22 cellular contexts compared by ENCODE assay signal in genomic region chr12:132783917-132784531, GRCh38. TPM values are rescaled to one million over a fixed set of nuclear protein-coding genes. Genes with fewer than 3 reads are reported as not detected.
DNase-seq lines count a peak whose midpoint lies in the region; ATAC-seq and TF ChIP-seq lines count a peak whose summit lies in the region.
"Had no signal": no experiment of that assay in that cellular context is flagged by ENCODE, and none has a peak within 500 bp of the region (broad histone marks: within the 10 kb centered on the region; RNA-seq: fewer than 3 reads in every experiment).

No MANE protein-coding gene starts in this region.

- no peak overlapping the region for H3K14ac ChIP-seq in IMR-90 (replicated peaks; ENCODE audit: low read depth, low read length)

- H2BK20ac ChIP-seq in IMR-90 (ENCODE audit: low read depth, low read length), result no peak overlapping the region

- H4K5ac ChIP-seq in IMR-90 (ENCODE audit: low read depth, low read length), result no peak overlapping the region

- no peak overlapping the region for H3K4me2 ChIP-seq in IMR-90 (ENCODE audit: low read depth, low read length)
- H3K4me2 ChIP-seq: BLaER1 treated with 17β-estradiol and CSF1 and Interleukin-3, amounts not matched to agents 10 nM and 100 nM had no signal

- H3K4me1 ChIP-seq in IMR-90 (ENCODE audit: control insufficient read depth, insufficient read depth, low read length) (no peaks in the 10 kb centered on the region), right cardiac atrium (ENCODE audit: control insufficient read depth, insufficient read depth, low read length) (no peaks in the 10 kb centered on the region)
- H3K4me1 ChIP-seq: BLaER1 treated with 17β-estradiol and CSF1 and Interleukin-3, amounts not matched to agents 10 nM and 100 nM; foreskin keratinocyte; uterus had no signal

- H4K91ac ChIP-seq in IMR-90 (ENCODE audit: insufficient read depth, low read depth, low read length), result no peak overlapping the region

- no peak overlapping the region for H3K27ac ChIP-seq in IMR-90 (ENCODE audit: insufficient read depth, low read length)
- H3K27ac ChIP-seq in right cardiac atrium (ENCODE audit: low read length), result no peak overlapping the region
- H3K27ac ChIP-seq: BLaER1 treated with 17β-estradiol and CSF1 and Interleukin-3, amounts not matched to agents 10 nM and 100 nM; cardiac muscle cell; foreskin keratinocyte; uterus had no signal

- no peak overlapping the region for H2BK5ac ChIP-seq in IMR-90 (ENCODE audit: low read depth, low read length, poor library complexity, severe bottlenecking)

- no peak overlapping the region for H2AK5ac ChIP-seq in IMR-90 (ENCODE audit: low read depth, low read length)

- H3K9me3 ChIP-seq in IMR-90 (ENCODE audit: control insufficient read depth, insufficient read depth, low read length) (no peaks in the 10 kb centered on the region), right cardiac atrium (ENCODE audit: control insufficient read depth, low read length) (no peaks in the 10 kb centered on the region)
- H3K9me3 ChIP-seq: BLaER1 treated with 17β-estradiol and CSF1 and Interleukin-3, amounts not matched to agents 10 nM and 100 nM; uterus had no signal

- no peak overlapping the region for H3K18ac ChIP-seq in IMR-90 (ENCODE audit: low read depth, low read length)

- H2AFZ ChIP-seq in IMR-90 (replicated peaks; ENCODE audit: low read length, poor library complexity), result peak overlapping the region; percentile 43

- no peak for DNase-seq in IMR-90
- peak in 2 of 3 donors; percentile 44 to 63 for DNase-seq in right cardiac atrium
- peak; percentile 74 for DNase-seq in pons (ENCODE audit: low spot score)
- DNase-seq in NCI-H2196 treated with DMSO at 0.1 percent for 48 hours (lab: John Stamatoyannopoulos, UW; ENCODE audit: unreplicated experiment), result no peak
- DNase-seq in activated naive CD4-positive, alpha-beta T cell (lab: John Stamatoyannopoulos, UW), result no peak
- DNase-seq in SKM-1 (lab: John Stamatoyannopoulos, UW; ENCODE audit: unreplicated experiment), result no peak
- DNase-seq in NCI-H2227 treated with DMSO at 0.1 percent for 48 hours (lab: John Stamatoyannopoulos, UW), result no peak
- DNase-seq: ACHN; activated CD4-positive, alpha-beta T cell treated with anti-CD3 and anti-CD28 coated beads for 1 hour; activated CD8-positive, alpha-beta memory T cell treated with anti-CD3 and anti-CD28 coated beads for 24 hours; activated naive CD4-positive, alpha-beta T cell treated with anti-CD3 and anti-CD28 coated beads for 36 hours; activated T-cell treated with anti-CD3 and anti-CD28 coated beads, Interleukin-2, amount 50 U/mL, for 4 hours; erythroblast; foreskin keratinocyte; H7; KBM-7; NCI-H1436 treated with DMSO at 0.1 percent for 48 hours; NCI-H524; uterus had no signal

- H3K9me1 ChIP-seq in IMR-90 (ENCODE audit: insufficient read depth, low read length), result peaks cover 10% of the 10 kb centered on the region

- TF ChIP-seq CTCF in IMR-90 (conservative IDR thresholded peaks at IDR 0.05; ENCODE audit: low read depth, low read length), result no peak

- in situ Hi-C loops in IMR-90 (cut with MboI; ENCODE audit: low sequenced_read_pairs), result no loop called here

- H3K9me3 Mint-ChIP-seq in dendritic cell treated with granulocyte-macrophage colony-stimulating factor and Interleukin-4, amounts not matched to agents 40 ng/mL and 50 ng/mL, for 4 days, result no peaks in the 10 kb centered on the region
- H3K9me3 Mint-ChIP-seq: activated naive CD4-positive, alpha-beta T cell treated with anti-CD3 and anti-CD28 coated beads for 36 hours; activated T-cell treated with anti-CD3 and anti-CD28 coated beads, Interleukin-2, amount 50 U/mL, for 4 hours had no signal

- no peak overlapping the region for H3K56ac ChIP-seq in IMR-90 (ENCODE audit: extremely low read depth, insufficient read depth, low read length)

- H3K4me1 Mint-ChIP-seq in dendritic cell treated with granulocyte-macrophage colony-stimulating factor and Interleukin-4, amounts not matched to agents 40 ng/mL and 50 ng/mL, for 4 days (ENCODE audit: low read depth), result peaks cover 7% of the 10 kb centered on the region

- peak overlapping the region; percentile 65 for H2AK9ac ChIP-seq in IMR-90 (replicated peaks; ENCODE audit: low read depth, low read length, poor library complexity)

- H3K79me1 ChIP-seq in IMR-90 (ENCODE audit: low read depth in 1 of 2, low read length in 2 of 2), result peaks cover 12 to 50% of the 10 kb centered on the region in 2 experiments; a peak in 3 of 4 replicates

- H3K27me3 ChIP-seq in IMR-90 (ENCODE audit: control insufficient read depth, insufficient read depth, low read length), result no peaks in the 10 kb centered on the region
- H3K27me3 ChIP-seq in right cardiac atrium (ENCODE audit: control insufficient read depth, insufficient read depth), result no peaks in the 10 kb centered on the region
- H3K27me3 ChIP-seq: BLaER1 treated with 17β-estradiol and CSF1 and Interleukin-3, amounts not matched to agents 10 nM and 100 nM; cardiac muscle cell; foreskin keratinocyte; uterus had no signal

- CTCF ChIA-PET in IMR-90 (lab: Yijun Ruan, JAX), result no interaction called here

- intact Hi-C loops in IMR-90 (cut with micrococcal nuclease), result no loop called here
- intact Hi-C loops in dendritic cell treated with granulocyte-macrophage colony-stimulating factor and Interleukin-4, amounts not matched to agents 40 ng/mL and 50 ng/mL, for 4 days (cut with micrococcal nuclease), result no loop called here
- intact Hi-C loops in right cardiac atrium (cut with DNase I), result no loop called here

- no peak overlapping the region for H2BK120ac ChIP-seq in IMR-90 (ENCODE audit: low read depth, low read length)

- ATAC-seq in IMR-90 (ENCODE audit: low read depth) (no peak), right cardiac atrium (no peak)
- ATAC-seq: activated T-cell treated with anti-CD3 and anti-CD28 coated beads, Interleukin-2, amount 50 U/mL, for 4 hours; foreskin keratinocyte had no signal

- TF ChIP-seq RAD21 in IMR-90 (IDR thresholded peaks at IDR 0.05; ENCODE audit: low read length), result no peak

- H3K27ac Mint-ChIP-seq in dendritic cell treated with granulocyte-macrophage colony-stimulating factor and Interleukin-4, amounts not matched to agents 40 ng/mL and 50 ng/mL, for 4 days, result peak overlapping the region; percentile 4
- H3K27ac Mint-ChIP-seq: activated naive CD4-positive, alpha-beta T cell treated with anti-CD3 and anti-CD28 coated beads for 36 hours had no signal

- H4K20me1 ChIP-seq in IMR-90 (ENCODE audit: insufficient read depth, low read length), result peaks cover 57% of the 10 kb centered on the region

- no peak overlapping the region for H3K4ac ChIP-seq in IMR-90 (ENCODE audit: low read depth, low read length)

- H2BK15ac ChIP-seq in IMR-90 (ENCODE audit: low read depth, low read length), result no peak overlapping the region

- BruUV-seq in IMR-90 (replicated peaks; lab: Mats Ljungman, UMichigan), result no TSS peak

- H3K23ac ChIP-seq in IMR-90 (ENCODE audit: low read depth, low read length), result no peak overlapping the region

- no peak overlapping the region for H3K9ac ChIP-seq in IMR-90 (ENCODE audit: low read depth, low read length)
- H3K9ac ChIP-seq: BLaER1 treated with 17β-estradiol and CSF1 and Interleukin-3, amounts not matched to agents 10 nM and 100 nM had no signal

- H3K36me3 ChIP-seq in IMR-90 (ENCODE audit: control insufficient read depth, insufficient read depth, low read length), result peaks cover 80% of the 10 kb centered on the region
- H3K36me3 ChIP-seq: uterus had no signal

- dilution Hi-C loops in IMR-90 (cut with HindIII; ENCODE audit: low sequenced_read_pairs, unreplicated experiment), result no loop called here

- 95% methylated on average over 18 of the region's 22 CpGs; no CpG with 5 or more reads in 1 of the 2 experiments for WGBS in IMR-90 (ENCODE audit: extremely low coverage in 2 of 2, insufficient read length in 1 of 2), 2 experiments
- WGBS in right cardiac atrium, result 84% methylated on average over 22 of the region's 22 CpGs

- no peak overlapping the region for H3K4me3 Mint-ChIP-seq in dendritic cell treated with granulocyte-macrophage colony-stimulating factor and Interleukin-4, amounts not matched to agents 40 ng/mL and 50 ng/mL, for 4 days
- H3K4me3 Mint-ChIP-seq: activated naive CD4-positive, alpha-beta T cell treated with anti-CD3 and anti-CD28 coated beads for 36 hours; activated T-cell treated with anti-CD3 and anti-CD28 coated beads, Interleukin-2, amount 50 U/mL, for 4 hours had no signal

- H3K4me3 ChIP-seq in IMR-90 (ENCODE audit: insufficient read depth, low read depth, low read length) (no peak overlapping the region), right cardiac atrium (ENCODE audit: low read length) (no peak overlapping the region)
- H3K4me3 ChIP-seq: BLaER1 treated with 17β-estradiol and CSF1 and Interleukin-3, amounts not matched to agents 10 nM and 100 nM; cardiac muscle cell; uterus had no signal

- H4K8ac ChIP-seq in IMR-90 (ENCODE audit: low read depth in 2 of 2, low read length in 2 of 2), result no peak overlapping the region

- TF ChIP-seq POLR2A in IMR-90 (IDR thresholded peaks at IDR 0.05; ENCODE audit: low read depth, low read length), result no peak

- POLR2A ChIA-PET in IMR-90 (lab: Charles Lee; ENCODE audit: unreplicated experiment), result no interaction called here

- peaks cover 99% of the 10 kb centered on the region for H3K36me3 Mint-ChIP-seq in dendritic cell treated with granulocyte-macrophage colony-stimulating factor and Interleukin-4, amounts not matched to agents 40 ng/mL and 50 ng/mL, for 4 days (ENCODE audit: low read depth)

- H3K27me3 Mint-ChIP-seq in dendritic cell treated with granulocyte-macrophage colony-stimulating factor and Interleukin-4, amounts not matched to agents 40 ng/mL and 50 ng/mL, for 4 days, result no peaks in the 10 kb centered on the region

TF ChIP-seq in IMR-90, 13 proteins besides CTCF, POLR2A, EP300 and RAD21 (continues in another document):
- no peak for TF ChIP-seq FOS (IDR thresholded peaks at IDR 0.05; ENCODE audit: low read depth, low read length)

RNA-seq across cellular contexts. Expression of gene ANKLE2, which starts 22.4 kb away (rescaled TPM):
- total RNA-seq in IMR-90 (2012; rRNA removed), result 63.4 and 66.4 TPM in 2 replicates
- 80.4 and 82.4 TPM in 2 replicates for polyA plus RNA-seq in IMR-90 (2012; rRNA removed)
- polyA plus RNA-seq in IMR-90 (2012; cell fraction: cytosol; rRNA removed), result 21.2 and 34.0 TPM in 2 replicates
- polyA plus RNA-seq in IMR-90 (2012; cell fraction: nucleus; rRNA removed; ENCODE audit: low replicate concordance), result 229 and 398 TPM in 2 replicates
- total RNA-seq in right cardiac atrium, result 10 to 100 TPM; 24.8 to 34.1 (median 26.6) TPM
- 17.7 TPM for polyA plus RNA-seq in right cardiac atrium

RNA-seq across cellular contexts. Expression of gene GOLGA3, which starts 44.6 kb away (rescaled TPM):
- 99.8 and 102 TPM in 2 replicates for total RNA-seq in IMR-90 (2012; rRNA removed)
- polyA plus RNA-seq in IMR-90 (2012; rRNA removed), result 39.6 and 41.1 TPM in 2 replicates
- 28.7 and 29.9 TPM in 2 replicates for polyA plus RNA-seq in IMR-90 (2012; cell fraction: cytosol; rRNA removed)
- polyA plus RNA-seq in IMR-90 (2012; cell fraction: nucleus; rRNA removed; ENCODE audit: low replicate concordance), result 62.0 and 68.6 TPM in 2 replicates
- total RNA-seq in right cardiac atrium, result 10 to 100 TPM; 28.0 to 49.8 (median 37.2) TPM
- 14.6 TPM for polyA plus RNA-seq in right cardiac atrium

Comparison
In these comparisons a context has a peak if more than half of its experiments do, and no peak if none do; other contexts are left out.
1. DNase-seq: peak in right cardiac atrium (2 of 3) and pons (single experiment); none in IMR-90 (single experiment), NCI-H2196 treated with DMSO at 0.1 percent for 48 hours (single experiment), activated naive CD4-positive, alpha-beta T cell (0 of 4), SKM-1 (single experiment) and NCI-H2227 treated with DMSO at 0.1 percent for 48 hours (single experiment).